Comparison of ENCODE assay signal across 8 cellular contexts in genomic region chr2:157628282-157628531, GRCh38. TPM values are rescaled to one million over a fixed set of nuclear protein-coding genes. Genes with fewer than 3 reads are reported as not detected.
A peak's percentile ranks its signal among the peaks of the same experiment; 100 is the strongest.
DNase-seq lines count a peak whose midpoint lies in the region; ATAC-seq and TF ChIP-seq lines count a peak whose summit lies in the region.

No MANE protein-coding gene starts in this region.

- no peak overlapping the region for H3K27ac ChIP-seq in CD8-positive, alpha-beta memory T cell (ENCODE audit: low read depth, low read length)
- H3K27ac ChIP-seq in right atrium auricular region, result no peak overlapping the region
- H3K27ac ChIP-seq in adrenal gland, result peak overlapping the region in 1 of 5 donors; percentile 69

- POLR2A ChIA-PET in CD8-positive, alpha-beta memory T cell (lab: Charles Lee), result interaction anchor here (0.8 to 1.8 kb wide), 3 partner anchors 189 to 828 kb away, joined by 3 to 4 read pairs (median 3); partner anchors contain the start of genes CCDC148 and PKP4
- POLR2A ChIA-PET in WTC11 (lab: Charles Lee), result no interaction called here

- peaks cover 0 to 2% (median 0%) of the 10 kb centered on the region in 5 donors for H3K9me3 Mint-ChIP-seq in CD8-positive, alpha-beta memory T cell
- peaks cover 2% of the 10 kb centered on the region; the same call in 1 of the 2 replicates for H3K9me3 Mint-ChIP-seq in WTC11

- peak overlapping the region; percentile 88 to 96 (median 94) for H3K4me3 Mint-ChIP-seq in CD8-positive, alpha-beta memory T cell
- H3K4me3 Mint-ChIP-seq in WTC11, result peak overlapping the region; percentile 80

- peak overlapping the region; percentile 3 for H3K9ac ChIP-seq in skeletal muscle satellite cell (ENCODE audit: low read depth, low read length)

- no peak for TF ChIP-seq POLR2A in adrenal gland (IDR thresholded peaks at IDR 0.05)

- peak overlapping the region; percentile 77 for H3K4me3 ChIP-seq in CD8-positive, alpha-beta memory T cell (ENCODE audit: low read length)
- H3K4me3 ChIP-seq in H7 (ENCODE audit: insufficient read depth, low read depth, low read length) (peak overlapping the region; percentile 46), right atrium auricular region (peak overlapping the region; percentile 39 to 59), skeletal muscle satellite cell (ENCODE audit: low read length) (peak overlapping the region; percentile 80), adrenal gland (peak overlapping the region in 2 of 4 donors; percentile 41 to 80)

- peak overlapping the region; percentile 19 to 94 (median 82) for H3K27ac Mint-ChIP-seq in CD8-positive, alpha-beta memory T cell
- no peak overlapping the region for H3K27ac Mint-ChIP-seq in WTC11

- H3K4me2 ChIP-seq in skeletal muscle satellite cell (ENCODE audit: low read length), result peak overlapping the region; percentile 99

- WGBS in adrenal gland, 4 donors, result 0 to 2% (median 1%) methylated on average over 11 to 16 of the region's 16 CpGs

- no peaks in the 10 kb centered on the region for H3K36me3 ChIP-seq in CD8-positive, alpha-beta memory T cell (ENCODE audit: insufficient read depth, low read length)
- H3K36me3 ChIP-seq in H7 (replicated peaks; ENCODE audit: control insufficient read depth, insufficient read depth, low read length), result no peaks in the 10 kb centered on the region
- H3K36me3 ChIP-seq in right atrium auricular region, result no peaks in the 10 kb centered on the region
- no peaks in the 10 kb centered on the region for H3K36me3 ChIP-seq in skeletal muscle satellite cell (ENCODE audit: insufficient read depth, low read length)
- no peaks in the 10 kb centered on the region for H3K36me3 ChIP-seq in adrenal gland (replicated peaks in 1 of 2)

- no peaks in the 10 kb centered on the region for H3K27me3 ChIP-seq in CD8-positive, alpha-beta memory T cell (ENCODE audit: insufficient read depth, low read length, poor library complexity, severe bottlenecking)
- H3K27me3 ChIP-seq in H7 (ENCODE audit: control insufficient read depth, insufficient read depth, low read length), result peaks cover 31% of the 10 kb centered on the region
- H3K27me3 ChIP-seq in right atrium auricular region, result no peaks in the 10 kb centered on the region
- peaks cover 11% of the 10 kb centered on the region for H3K27me3 ChIP-seq in skeletal muscle satellite cell (ENCODE audit: control insufficient read depth, insufficient read depth, low read length)
- H3K27me3 ChIP-seq in adrenal gland, result no peaks in the 10 kb centered on the region

- no peaks in the 10 kb centered on the region for H3K9me3 ChIP-seq in CD8-positive, alpha-beta memory T cell (ENCODE audit: low read length)
- H3K9me3 ChIP-seq in right atrium auricular region (no peaks in the 10 kb centered on the region), skeletal muscle satellite cell (replicated peaks; ENCODE audit: low read length) (no peaks in the 10 kb centered on the region), adrenal gland (replicated peaks in 1 of 3) (no peaks in the 10 kb centered on the region)

- no peak for DNase-seq in CD8-positive, alpha-beta memory T cell
- no peak for DNase-seq in H7
- no peak for DNase-seq in WTC11 (ENCODE audit: low spot score)
- DNase-seq in right atrium auricular region (ENCODE audit: low spot score), result no peak
- DNase-seq in adrenal gland, result no peak
- DNase-seq in dermis blood vessel endothelial cell, result no peak
- DNase-seq in DMS79 (lab: John Stamatoyannopoulos, UW), result no peak

- H3K27me3 Mint-ChIP-seq in CD8-positive, alpha-beta memory T cell, result peaks cover 2 to 3% of the 10 kb centered on the region in 2 donors
- H3K27me3 Mint-ChIP-seq in WTC11 (ENCODE audit: low read depth), result peaks cover 66% of the 10 kb centered on the region

- intact Hi-C loops in adrenal gland (cut with DNase I), result no loop called here

- H3K4me1 ChIP-seq in CD8-positive, alpha-beta memory T cell (ENCODE audit: insufficient read depth, low read length), result peaks cover 18% of the 10 kb centered on the region
- H3K4me1 ChIP-seq in right atrium auricular region (peaks cover 0 to 13% of the 10 kb centered on the region in 2 donors), skeletal muscle satellite cell (ENCODE audit: control insufficient read depth, insufficient read depth, low read length) (peaks cover 7% of the 10 kb centered on the region), adrenal gland (replicated peaks in 1 of 2) (peaks cover 5 to 11% of the 10 kb centered on the region in 2 donors)

- H3K36me3 Mint-ChIP-seq in CD8-positive, alpha-beta memory T cell, result peaks cover 0 to 8% (median 0%) of the 10 kb centered on the region in 3 donors
- no peaks in the 10 kb centered on the region for H3K36me3 Mint-ChIP-seq in WTC11

- ATAC-seq in WTC11, result peak; percentile 8

- no peak for TF ChIP-seq CTCF in WTC11 (IDR thresholded peaks at IDR 0.05)
- TF ChIP-seq CTCF in right atrium auricular region (IDR thresholded peaks at IDR 0.05), result no peak
- no peak for TF ChIP-seq CTCF in adrenal gland (IDR thresholded peaks at IDR 0.05)

- peaks cover 32 to 45% (median 34%) of the 10 kb centered on the region in 3 donors for H3K4me1 Mint-ChIP-seq in CD8-positive, alpha-beta memory T cell
- H3K4me1 Mint-ChIP-seq in WTC11, result peaks cover 7% of the 10 kb centered on the region; the same call in 1 of the 2 replicates

- CTCF ChIA-PET in CD8-positive, alpha-beta memory T cell (lab: Charles Lee), result interaction anchor here (0.8 to 2.6 kb wide), 16 partner anchors 9 to 326 kb away, joined by 3 to 16 read pairs (median 4); partner anchors contain the start of gene CYTIP
- CTCF ChIA-PET in WTC11 (lab: Charles Lee), result interaction anchor here (0.8 to 2.8 kb wide), 22 partner anchors 7 to 398 kb away, joined by 3 to 41 read pairs (median 9); partner anchors contain the start of gene ACVR1

TF ChIP-seq in WTC11, 78 proteins besides CTCF, POLR2A, EP300 and RAD21:
- TF ChIP-seq JAZF1 (CRISPR knock-in tag; IDR thresholded peaks at IDR 0.05), result no peak
- TF ChIP-seq MAX (CRISPR knock-in tag; IDR thresholded peaks at IDR 0.05), result 0 out of 2 replicates have a peak, but pooled peaks have one; percentile 8

RNA-seq across cellular contexts. Expression of gene ACVR1C, which starts 0.5 kb away (rescaled TPM):
- total RNA-seq in CD8-positive, alpha-beta memory T cell, result under 1 TPM; 0.61 to 0.66 TPM
- 0.60 TPM for polyA plus RNA-seq in CD8-positive, alpha-beta memory T cell
- 0.14 and 1.0 TPM in 2 replicates for total RNA-seq in H7 (2014; rRNA removed; shearing (Covaris generic))
- total RNA-seq in WTC11 (2021) (1.1 to 1.6 TPM (median 1.2 TPM) in 3 replicates), right atrium auricular region (1 to 10 TPM in 1 of 2 donors, under 1 TPM in 1; 0.67 to 1.1 TPM), adrenal gland (1 to 10 TPM in 4 of 8 donors, under 1 TPM in 2, not detected in 2; 0.18 to 3.8 (median 1.3) TPM), dermis blood vessel endothelial cell (0.17 TPM in 1 of 2 replicates, not detected in the other)
- total RNA-seq in skeletal muscle satellite cell (2012; rRNA removed), result under 0.01 and 0.25 TPM in 2 replicates
- polyA plus RNA-seq in adrenal gland, result 1 to 10 TPM in 1 of 3 donors, under 1 TPM in 2; 0.72 to 4.8 (median 0.98) TPM
